ENCODE assay signal across 14 cellular contexts in genomic region chr5:41246376-41246775, GRCh38. TPM values are rescaled to one million over a fixed set of nuclear protein-coding genes. Genes with fewer than 3 reads are reported as not detected.
DNase-seq lines count a peak whose midpoint lies in the region; ATAC-seq and TF ChIP-seq lines count a peak whose summit lies in the region.
"Had no signal": no experiment of that assay in that cellular context is flagged by ENCODE, and none has a peak within 500 bp of the region (broad histone marks: within the 10 kb centered on the region; RNA-seq: fewer than 3 reads in every experiment).

No MANE protein-coding gene starts in this region.

- no peaks in the 10 kb centered on the region for H3K4me1 ChIP-seq in Caco-2

- no peaks in the 10 kb centered on the region for H3K79me2 ChIP-seq in neural cell (replicated peaks; ENCODE audit: insufficient read depth, low read length)

- BruUV-seq in Caco-2 (replicated peaks; lab: Mats Ljungman, UMichigan), result no TSS peak

- H3K4me3 Mint-ChIP-seq in Caco-2 (ENCODE audit: unreplicated experiment), result no peak overlapping the region
- H3K4me3 Mint-ChIP-seq in stimulated activated memory B cell treated with anti-CD40 and anti-IgM and Interleukin-4, amounts not matched to agents 10 μg/mL and 1 μg/mL and 100 μg/mL, for 72 hours, result no peak overlapping the region
- H3K4me3 Mint-ChIP-seq: activated CD8-positive, alpha-beta T cell treated with anti-CD3 and anti-CD28 coated beads for 36 hours; activated naive CD8-positive, alpha-beta T cell treated with anti-CD3 and anti-CD28 coated beads, Interleukin-2, amount 10 ng/mL, durations not matched to agents 7 days and 5 days; CD8-positive, alpha-beta T cell; neural crest cell; T-helper 1 cell treated with Interleukin-12 subunit alpha and Interleukin-12 subunit beta and Interleukin-4 antibody, amounts not matched to agents 30 μg/mL and 1 μg/mL, for 36 hours had no signal

- H3K36me3 ChIP-seq in Caco-2 (ENCODE audit: control insufficient read depth, insufficient read depth, low read length) (no peaks in the 10 kb centered on the region), neural cell (ENCODE audit: insufficient read depth, low read length) (no peaks in the 10 kb centered on the region)

- ATAC-seq in HG03571 (IDR thresholded peaks at IDR 0.05; ENCODE audit: unreplicated experiment), result no peak
- no peak for ATAC-seq in GM21367 (IDR thresholded peaks at IDR 0.05; ENCODE audit: unreplicated experiment)
- no peak for ATAC-seq in stimulated activated memory B cell treated with anti-CD40 and anti-IgM and Interleukin-4, amounts not matched to agents 10 μg/mL and 1 μg/mL and 100 μg/mL, for 72 hours
- ATAC-seq: activated CD8-positive, alpha-beta T cell treated with anti-CD3 and anti-CD28 coated beads for 36 hours; CD8-positive, alpha-beta T cell had no signal

- no peaks in the 10 kb centered on the region for H3K4me1 Mint-ChIP-seq in Caco-2 (ENCODE audit: low read depth, unreplicated experiment)
- H3K4me1 Mint-ChIP-seq in stimulated activated memory B cell treated with anti-CD40 and anti-IgM and Interleukin-4, amounts not matched to agents 10 μg/mL and 1 μg/mL and 100 μg/mL, for 72 hours, result no peaks in the 10 kb centered on the region
- H3K4me1 Mint-ChIP-seq: activated naive CD8-positive, alpha-beta T cell treated with anti-CD3 and anti-CD28 coated beads, Interleukin-2, amount 10 ng/mL, durations not matched to agents 7 days and 5 days; neural crest cell had no signal

- no peaks in the 10 kb centered on the region for H3K27me3 Mint-ChIP-seq in Caco-2 (ENCODE audit: insufficient read depth, unreplicated experiment)
- no peaks in the 10 kb centered on the region for H3K27me3 Mint-ChIP-seq in stimulated activated memory B cell treated with anti-CD40 and anti-IgM and Interleukin-4, amounts not matched to agents 10 μg/mL and 1 μg/mL and 100 μg/mL, for 72 hours
- H3K27me3 Mint-ChIP-seq: activated CD8-positive, alpha-beta T cell treated with anti-CD3 and anti-CD28 coated beads for 36 hours; activated naive CD8-positive, alpha-beta T cell treated with anti-CD3 and anti-CD28 coated beads, Interleukin-2, amount 10 ng/mL, durations not matched to agents 7 days and 5 days had no signal

- H2AFZ ChIP-seq in neural cell (ENCODE audit: low read depth, low read length), result no peak overlapping the region

- H3K27ac Mint-ChIP-seq in Caco-2 (ENCODE audit: unreplicated experiment), result peak overlapping the region; percentile 6
- no peak overlapping the region for H3K27ac Mint-ChIP-seq in stimulated activated memory B cell treated with anti-CD40 and anti-IgM and Interleukin-4, amounts not matched to agents 10 μg/mL and 1 μg/mL and 100 μg/mL, for 72 hours
- H3K27ac Mint-ChIP-seq: activated CD8-positive, alpha-beta T cell treated with anti-CD3 and anti-CD28 coated beads for 36 hours; activated naive CD8-positive, alpha-beta T cell treated with anti-CD3 and anti-CD28 coated beads, Interleukin-2, amount 10 ng/mL, durations not matched to agents 7 days and 5 days; CD8-positive, alpha-beta T cell; T-helper 1 cell treated with Interleukin-12 subunit alpha and Interleukin-12 subunit beta and Interleukin-4 antibody, amounts not matched to agents 30 μg/mL and 1 μg/mL, for 36 hours had no signal

- CTCF ChIA-PET in Caco-2 (lab: Charles Lee), result no interaction called here

- no peak for DNase-seq in Caco-2
- DNase-seq in NCI-H226, result peak; percentile 31
- DNase-seq in epithelial cell of prostate (ENCODE audit: low read depth, low spot score), result peak; percentile 70
- DNase-seq in activated T-cell treated with anti-CD3 and anti-CD28 coated beads, Interleukin-2, amount 50 U/mL, for 48 hours, result no peak
- DNase-seq: activated CD8-positive, alpha-beta T cell treated with anti-CD3 and anti-CD28 coated beads for 36 hours; activated naive CD8-positive, alpha-beta T cell treated with anti-CD3 and anti-CD28 coated beads, Interleukin-2, amount 10 ng/mL, durations not matched to agents 7 days and 5 days; CD8-positive, alpha-beta T cell; NCI-H82 had no signal

- H3K9me3 ChIP-seq in Caco-2 (no peaks in the 10 kb centered on the region), neural cell (ENCODE audit: low read length) (no peaks in the 10 kb centered on the region)

- no peak for TF ChIP-seq EP300 in neural cell (conservative IDR thresholded peaks at IDR 0.05; ENCODE audit: poor library complexity, severe bottlenecking)

- intact Hi-C loops in Caco-2 (cut with micrococcal nuclease; ENCODE audit: unreplicated experiment), result no loop called here

- H3K27ac ChIP-seq in epithelial cell of prostate (peak overlapping the region; percentile 31), neural cell (ENCODE audit: low read length) (no peak overlapping the region)

- H3K9me2 ChIP-seq in neural cell (ENCODE audit: insufficient read depth, low read length), result no peaks in the 10 kb centered on the region

- no peak overlapping the region for H3K9ac ChIP-seq in neural cell (ENCODE audit: low read length)

- no peaks in the 10 kb centered on the region for H3F3A ChIP-seq in neural cell (ENCODE audit: insufficient read depth, low read length, poor library complexity, severe bottlenecking)

- H3K36me3 Mint-ChIP-seq in Caco-2 (ENCODE audit: insufficient read depth, unreplicated experiment), result no peaks in the 10 kb centered on the region
- no peaks in the 10 kb centered on the region for H3K36me3 Mint-ChIP-seq in stimulated activated memory B cell treated with anti-CD40 and anti-IgM and Interleukin-4, amounts not matched to agents 10 μg/mL and 1 μg/mL and 100 μg/mL, for 72 hours
- H3K36me3 Mint-ChIP-seq: activated naive CD8-positive, alpha-beta T cell treated with anti-CD3 and anti-CD28 coated beads, Interleukin-2, amount 10 ng/mL, durations not matched to agents 7 days and 5 days; CD8-positive, alpha-beta T cell had no signal

- H3K4me2 ChIP-seq in neural cell (ENCODE audit: low read length), result no peak overlapping the region

- no peaks in the 10 kb centered on the region for H3K9me3 Mint-ChIP-seq in Caco-2 (ENCODE audit: unreplicated experiment)
- peaks cover 3% of the 10 kb centered on the region for H3K9me3 Mint-ChIP-seq in stimulated activated memory B cell treated with anti-CD40 and anti-IgM and Interleukin-4, amounts not matched to agents 10 μg/mL and 1 μg/mL and 100 μg/mL, for 72 hours
- H3K9me3 Mint-ChIP-seq: activated CD8-positive, alpha-beta T cell treated with anti-CD3 and anti-CD28 coated beads for 36 hours; CD8-positive, alpha-beta T cell; T-helper 1 cell treated with Interleukin-12 subunit alpha and Interleukin-12 subunit beta and Interleukin-4 antibody, amounts not matched to agents 30 μg/mL and 1 μg/mL, for 36 hours had no signal

- H4K20me1 ChIP-seq in neural cell (ENCODE audit: insufficient read depth), result no peaks in the 10 kb centered on the region

- H3K27me3 ChIP-seq in Caco-2 (replicated peaks; ENCODE audit: control insufficient read depth, insufficient read depth, low read length), result no peaks in the 10 kb centered on the region
- H3K27me3 ChIP-seq in neural cell (ENCODE audit: insufficient read depth, low read depth, low read length), result no peaks in the 10 kb centered on the region

- H3K4me3 ChIP-seq in Caco-2 (ENCODE audit: low read depth, low read length) (no peak overlapping the region), neural cell (ENCODE audit: low read length) (no peak overlapping the region)

- TF ChIP-seq CTCF in Caco-2 (IDR thresholded peaks at IDR 0.05; ENCODE audit: insufficient read depth in 1 of 2, low read depth in 1 of 2, low read length in 1 of 2, severe bottlenecking in 1 of 2, unreplicated experiment in 1 of 2) (no peak), neural cell (IDR thresholded peaks at IDR 0.05; ENCODE audit: poor library complexity, severe bottlenecking) (no peak)

- TF ChIP-seq RAD21 in neural cell (conservative IDR thresholded peaks at IDR 0.05), result no peak

- POLR2A ChIA-PET in Caco-2 (lab: Charles Lee), result no interaction called here

TF ChIP-seq in neural cell, 6 proteins besides CTCF, POLR2A, EP300 and RAD21:
- TF ChIP-seq POLR2AphosphoS5 (IDR thresholded peaks at IDR 0.05), result peak; percentile 28
- no peak for TF ChIP-seq TAF1 (IDR thresholded peaks at IDR 0.05; ENCODE audit: low read depth)

RNA-seq across cellular contexts. Expression of gene C6, which starts 33.0 kb away (rescaled TPM):
- not detected in 2 replicates for total RNA-seq in Caco-2 (2022)
- 1.1 and 2.6 TPM in 2 replicates for polyA plus RNA-seq in neural cell
- 0.46 and 1.2 TPM in 2 replicates for polyA minus RNA-seq in neural cell
- total RNA-seq: activated CD8-positive, alpha-beta T cell treated with anti-CD3 and anti-CD28 coated beads for 36 hours; activated naive CD8-positive, alpha-beta T cell treated with anti-CD3 and anti-CD28 coated beads, Interleukin-2, amount 10 ng/mL, durations not matched to agents 7 days and 5 days; CD8-positive, alpha-beta T cell; neural crest cell had no signal

Comparison
In these comparisons a context has a peak if more than half of its experiments do, and no peak if none do; other contexts are left out.
1. DNase-seq: peak in NCI-H226 (single experiment) and epithelial cell of prostate (single experiment); none in Caco-2 (0 of 2) and activated T-cell treated with anti-CD3 and anti-CD28 coated beads, Interleukin-2, amount 50 U/mL, for 48 hours (0 of 2).